ENCODE assay signal across 10 cellular contexts in genomic region chr16:57645691-57646387, GRCh38. TPM values are rescaled to one million over a fixed set of nuclear protein-coding genes. Genes with fewer than 3 reads are reported as not detected.
DNase-seq lines count a peak whose midpoint lies in the region; ATAC-seq and TF ChIP-seq lines count a peak whose summit lies in the region.
"Had no signal": no experiment of that assay in that cellular context is flagged by ENCODE, and none has a peak within 500 bp of the region (broad histone marks: within the 10 kb centered on the region; RNA-seq: fewer than 3 reads in every experiment).

No MANE protein-coding gene starts in this region.

- peaks cover 9 to 75% (median 52%) of the 10 kb centered on the region in 9 donors for H3K4me1 ChIP-seq in heart right ventricle
- H3K4me1 ChIP-seq in sigmoid colon = no peaks in the 10 kb centered on the region

- WGBS in heart right ventricle, 2 donors = 34 to 38% methylated on average over 24 of the region's 24 CpGs
- 67 to 75% methylated on average over 24 of the region's 24 CpGs for WGBS in sigmoid colon, 2 donors

- intact Hi-C loops in activated T-helper 1 cell treated with anti-CD3 and anti-CD28 coated beads, Interleukin-12 subunit alpha, Interleukin-12 subunit beta, Interleukin-2, Interleukin-4 antibody, amounts not matched to agents 30 ng/mL and 10 ng/mL and 1 ng/mL, durations not matched to agents 14 hours and 24 hours and 36 hours (cut with micrococcal nuclease) = loop anchor here (2.0 kb wide), 1 partner anchor 13 kb away; no protein-coding TSS in a partner anchor
- intact Hi-C loops in heart right ventricle (cut with DNase I) (loop anchor here in 9 of 10 donors (1.0 to 5.0 kb wide), 4 partner anchors 17 to 54 kb away; partner anchors contain the start of gene ADGRG1 (in 3 of the 9)), sigmoid colon (cut with DNase I) (loop anchor here (5.0 kb wide), 1 partner anchor 69 kb away; no protein-coding TSS in a partner anchor)

- no peaks in the 10 kb centered on the region for H3K36me3 Mint-ChIP-seq in activated T-helper 1 cell treated with anti-CD3 and anti-CD28 coated beads, Interleukin-12 subunit alpha, Interleukin-12 subunit beta, Interleukin-2, Interleukin-4 antibody, amounts not matched to agents 30 ng/mL and 10 ng/mL and 1 ng/mL, durations not matched to agents 14 hours and 24 hours and 36 hours (ENCODE audit: low read depth)

- H3K27me3 Mint-ChIP-seq in activated T-helper 1 cell treated with anti-CD3 and anti-CD28 coated beads, Interleukin-12 subunit alpha, Interleukin-12 subunit beta, Interleukin-2, Interleukin-4 antibody, amounts not matched to agents 30 ng/mL and 10 ng/mL and 1 ng/mL, durations not matched to agents 14 hours and 24 hours and 36 hours (ENCODE audit: insufficient read depth) = no peaks in the 10 kb centered on the region

- no peaks in the 10 kb centered on the region for H3K9me3 ChIP-seq in heart right ventricle
- H3K9me3 ChIP-seq in sigmoid colon = no peaks in the 10 kb centered on the region

- TF ChIP-seq POLR2A in sigmoid colon (IDR thresholded peaks at IDR 0.05) = no peak

- no peak overlapping the region for H3K4me3 Mint-ChIP-seq in activated T-helper 1 cell treated with anti-CD3 and anti-CD28 coated beads, Interleukin-12 subunit alpha, Interleukin-12 subunit beta, Interleukin-2, Interleukin-4 antibody, amounts not matched to agents 30 ng/mL and 10 ng/mL and 1 ng/mL, durations not matched to agents 14 hours and 24 hours and 36 hours

- ATAC-seq in heart right ventricle (peak; percentile 63 to 87 (median 80)), HG03520 (IDR thresholded peaks at IDR 0.05; ENCODE audit: unreplicated experiment) (no peak), HG03460 (IDR thresholded peaks at IDR 0.05; ENCODE audit: unreplicated experiment) (no peak)

- H3K27me3 ChIP-seq in heart right ventricle (peaks cover 0 to 14% (median 0%) of the 10 kb centered on the region in 7 donors), sigmoid colon (peaks cover 0 to 10% (median 0%) of the 10 kb centered on the region in 3 donors)

- peaks cover 0 to 15% (median 0%) of the 10 kb centered on the region in 9 donors for H3K36me3 ChIP-seq in heart right ventricle
- no peaks in the 10 kb centered on the region for H3K36me3 ChIP-seq in sigmoid colon

- TF ChIP-seq CTCF in heart right ventricle (IDR thresholded peaks at IDR 0.05) = no peak
- TF ChIP-seq CTCF in sigmoid colon (IDR thresholded peaks at IDR 0.05) = no peak

- DNase-seq in EL (peak; percentile 65), heart right ventricle (peak; percentile 70 to 85), sigmoid colon (peak; percentile 73), NCI-H2107 treated with DMSO at 0.1 percent for 48 hours (lab: John Stamatoyannopoulos, UW; ENCODE audit: unreplicated experiment) (no peak), NOMO-1 treated with dmso at 0.1 percent for 144 hours (lab: John Stamatoyannopoulos, UW; ENCODE audit: unreplicated experiment) (no peak)
- DNase-seq in activated T-helper 1 cell treated with anti-CD3 and anti-CD28 coated beads, Interleukin-12 subunit alpha, Interleukin-12 subunit beta, Interleukin-2, Interleukin-4 antibody, amounts not matched to agents 30 ng/mL and 10 ng/mL and 1 ng/mL, durations not matched to agents 14 hours and 24 hours and 36 hours (ENCODE audit: low spot score) = no peak
- DNase-seq: Karpas-422, retina had no signal

- H3K4me3 ChIP-seq in heart right ventricle (peak overlapping the region in 3 of 10 donors; percentile 2 to 14 (median 8)), sigmoid colon (no peak overlapping the region)

- H3K9me3 Mint-ChIP-seq in activated T-helper 1 cell treated with anti-CD3 and anti-CD28 coated beads, Interleukin-12 subunit alpha, Interleukin-12 subunit beta, Interleukin-2, Interleukin-4 antibody, amounts not matched to agents 30 ng/mL and 10 ng/mL and 1 ng/mL, durations not matched to agents 14 hours and 24 hours and 36 hours = no peaks in the 10 kb centered on the region

- H3K27ac ChIP-seq in heart right ventricle = peak overlapping the region; percentile 78 to 93 (median 86)
- H3K27ac ChIP-seq in sigmoid colon = peak overlapping the region in 3 of 4 donors; percentile 2 to 53 (median 17)

- H3K27ac Mint-ChIP-seq in activated T-helper 1 cell treated with anti-CD3 and anti-CD28 coated beads, Interleukin-12 subunit alpha, Interleukin-12 subunit beta, Interleukin-2, Interleukin-4 antibody, amounts not matched to agents 30 ng/mL and 10 ng/mL and 1 ng/mL, durations not matched to agents 14 hours and 24 hours and 36 hours = peak overlapping the region; percentile 8

- TF ChIP-seq EP300 in sigmoid colon (IDR thresholded peaks at IDR 0.05) = no peak

- peaks cover 22% of the 10 kb centered on the region for H3K4me1 Mint-ChIP-seq in activated T-helper 1 cell treated with anti-CD3 and anti-CD28 coated beads, Interleukin-12 subunit alpha, Interleukin-12 subunit beta, Interleukin-2, Interleukin-4 antibody, amounts not matched to agents 30 ng/mL and 10 ng/mL and 1 ng/mL, durations not matched to agents 14 hours and 24 hours and 36 hours (ENCODE audit: low read depth)

RNA-seq across cellular contexts. Expression of gene ADGRG1, which starts 17.4 kb away (rescaled TPM):
- 6.4 and 7.7 TPM in 2 replicates for total RNA-seq in activated T-helper 1 cell treated with anti-CD3 and anti-CD28 coated beads, Interleukin-12 subunit alpha, Interleukin-12 subunit beta, Interleukin-2, Interleukin-4 antibody, amounts not matched to agents 30 ng/mL and 10 ng/mL and 1 ng/mL, durations not matched to agents 14 hours and 24 hours and 36 hours
- 10 to 100 TPM; 11.1 to 46.3 (median 18.5) TPM for total RNA-seq in heart right ventricle
- 10 to 100 TPM; 19.2 to 27.7 TPM for polyA plus RNA-seq in heart right ventricle
- 1 to 10 TPM; 5.0 to 8.0 (median 6.7) TPM for total RNA-seq in sigmoid colon
- 10 to 100 TPM in 1 of 3 donors, 1 to 10 TPM in 2; 5.3 to 36.3 (median 7.8) TPM for polyA plus RNA-seq in sigmoid colon

RNA-seq across cellular contexts. Expression of gene ADGRG3, which starts 22.3 kb away (rescaled TPM):
- not detected in 2 replicates for total RNA-seq in activated T-helper 1 cell treated with anti-CD3 and anti-CD28 coated beads, Interleukin-12 subunit alpha, Interleukin-12 subunit beta, Interleukin-2, Interleukin-4 antibody, amounts not matched to agents 30 ng/mL and 10 ng/mL and 1 ng/mL, durations not matched to agents 14 hours and 24 hours and 36 hours
- total RNA-seq in heart right ventricle = 1 to 10 TPM in 2 of 10 donors, under 1 TPM in 6, not detected in 2; 0.29 to 2.4 (median 0.65) TPM
- polyA plus RNA-seq in heart right ventricle = under 1 TPM; 0.22 to 0.57 TPM
- total RNA-seq in sigmoid colon = 1 to 10 TPM; 3.0 to 6.6 (median 4.9) TPM
- 1 to 10 TPM in 2 of 3 donors, under 1 TPM in 1; 0.69 to 3.6 (median 2.4) TPM for polyA plus RNA-seq in sigmoid colon

RNA-seq across cellular contexts. Expression of gene DRC7, which starts 48.8 kb away (rescaled TPM):
- not detected in 2 replicates for total RNA-seq in activated T-helper 1 cell treated with anti-CD3 and anti-CD28 coated beads, Interleukin-12 subunit alpha, Interleukin-12 subunit beta, Interleukin-2, Interleukin-4 antibody, amounts not matched to agents 30 ng/mL and 10 ng/mL and 1 ng/mL, durations not matched to agents 14 hours and 24 hours and 36 hours
- total RNA-seq in heart right ventricle = under 1 TPM in 1 of 10 donors, not detected in 9; 0.09 TPM
- polyA plus RNA-seq in heart right ventricle = not detected
- total RNA-seq in sigmoid colon = not detected
- not detected for polyA plus RNA-seq in sigmoid colon

Comparison
In these comparisons a context has a peak if more than half of its experiments do, and no peak if none do; other contexts are left out.
1. DNase-seq: peak in EL (single experiment), heart right ventricle (2 of 2) and sigmoid colon (single experiment); none in activated T-helper 1 cell treated with anti-CD3 and anti-CD28 coated beads, Interleukin-12 subunit alpha, Interleukin-12 subunit beta, Interleukin-2, Interleukin-4 antibody, amounts not matched to agents 30 ng/mL and 10 ng/mL and 1 ng/mL, durations not matched to agents 14 hours and 24 hours and 36 hours (single experiment), NCI-H2107 treated with DMSO at 0.1 percent for 48 hours (single experiment) and NOMO-1 treated with dmso at 0.1 percent for 144 hours (single experiment).
2. ATAC-seq: peak in heart right ventricle (8 of 8); none in HG03520 (single experiment) and HG03460 (single experiment).